In the genomic region with DNA sequence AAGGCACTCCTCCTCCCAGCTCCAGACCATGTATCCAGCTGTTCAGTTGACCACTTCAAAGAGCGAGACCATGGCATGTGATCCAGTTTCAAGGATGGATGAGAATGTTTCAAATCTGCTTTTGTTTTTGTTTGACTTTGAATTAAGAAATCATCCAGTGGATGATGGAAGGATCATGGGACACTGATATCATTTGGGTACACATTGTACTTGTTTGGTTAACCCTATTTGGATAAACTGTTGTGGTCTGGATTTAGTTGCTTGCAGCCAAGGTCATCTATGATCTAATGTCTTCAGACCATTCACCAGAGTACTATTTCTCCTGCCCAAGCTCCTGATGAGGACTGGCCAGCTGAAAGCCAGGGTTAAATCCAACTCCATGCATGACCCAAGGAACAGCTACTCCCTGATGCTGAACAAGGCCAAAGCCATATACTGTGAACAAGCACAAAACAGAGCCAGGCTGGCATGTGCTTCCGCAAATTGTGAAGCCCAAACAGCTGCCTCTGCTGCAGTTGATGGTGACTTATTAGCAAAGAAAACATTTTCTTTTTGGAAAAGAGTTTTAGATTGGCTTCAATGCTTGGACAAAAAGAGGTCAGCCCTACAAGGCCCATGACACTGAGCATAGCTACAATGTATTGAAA, we compare ENCODE assay signal across 2 cellular contexts.
TF ChIP-seq lines count a peak whose summit lies in the region.

No MANE protein-coding gene starts in this region.

TF ChIP-seq in liver, 16 proteins besides CTCF, POLR2A, EP300 and RAD21:
- TF ChIP-seq EGR1 (IDR thresholded peaks at IDR 0.05; ENCODE audit: low read depth in 2 of 2) = no peak
- TF ChIP-seq NR2F2 (IDR thresholded peaks at IDR 0.05) = peak; percentile 8
- no peak for TF ChIP-seq TAF1 (conservative IDR thresholded peaks at IDR 0.05)
- no peak for TF ChIP-seq HNF4G (IDR thresholded peaks at IDR 0.05)
- peak; percentile 85 for TF ChIP-seq SP1 (IDR thresholded peaks at IDR 0.05)
- TF ChIP-seq FOXA1 (IDR thresholded peaks at IDR 0.05) = no peak
- TF ChIP-seq, protein P1, sequence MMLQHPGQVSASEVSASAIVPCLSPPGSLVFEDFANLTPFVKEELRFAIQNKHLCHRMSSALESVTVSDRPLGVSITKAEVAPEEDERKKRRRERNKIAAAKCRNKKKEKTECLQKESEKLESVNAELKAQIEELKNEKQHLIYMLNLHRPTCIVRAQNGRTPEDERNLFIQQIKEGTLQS (IDR thresholded peaks at IDR 0.05) = peak; percentile 40
- TF ChIP-seq FOXA2 (IDR thresholded peaks at IDR 0.05) = peak; percentile 80
- TF ChIP-seq, protein P2, sequence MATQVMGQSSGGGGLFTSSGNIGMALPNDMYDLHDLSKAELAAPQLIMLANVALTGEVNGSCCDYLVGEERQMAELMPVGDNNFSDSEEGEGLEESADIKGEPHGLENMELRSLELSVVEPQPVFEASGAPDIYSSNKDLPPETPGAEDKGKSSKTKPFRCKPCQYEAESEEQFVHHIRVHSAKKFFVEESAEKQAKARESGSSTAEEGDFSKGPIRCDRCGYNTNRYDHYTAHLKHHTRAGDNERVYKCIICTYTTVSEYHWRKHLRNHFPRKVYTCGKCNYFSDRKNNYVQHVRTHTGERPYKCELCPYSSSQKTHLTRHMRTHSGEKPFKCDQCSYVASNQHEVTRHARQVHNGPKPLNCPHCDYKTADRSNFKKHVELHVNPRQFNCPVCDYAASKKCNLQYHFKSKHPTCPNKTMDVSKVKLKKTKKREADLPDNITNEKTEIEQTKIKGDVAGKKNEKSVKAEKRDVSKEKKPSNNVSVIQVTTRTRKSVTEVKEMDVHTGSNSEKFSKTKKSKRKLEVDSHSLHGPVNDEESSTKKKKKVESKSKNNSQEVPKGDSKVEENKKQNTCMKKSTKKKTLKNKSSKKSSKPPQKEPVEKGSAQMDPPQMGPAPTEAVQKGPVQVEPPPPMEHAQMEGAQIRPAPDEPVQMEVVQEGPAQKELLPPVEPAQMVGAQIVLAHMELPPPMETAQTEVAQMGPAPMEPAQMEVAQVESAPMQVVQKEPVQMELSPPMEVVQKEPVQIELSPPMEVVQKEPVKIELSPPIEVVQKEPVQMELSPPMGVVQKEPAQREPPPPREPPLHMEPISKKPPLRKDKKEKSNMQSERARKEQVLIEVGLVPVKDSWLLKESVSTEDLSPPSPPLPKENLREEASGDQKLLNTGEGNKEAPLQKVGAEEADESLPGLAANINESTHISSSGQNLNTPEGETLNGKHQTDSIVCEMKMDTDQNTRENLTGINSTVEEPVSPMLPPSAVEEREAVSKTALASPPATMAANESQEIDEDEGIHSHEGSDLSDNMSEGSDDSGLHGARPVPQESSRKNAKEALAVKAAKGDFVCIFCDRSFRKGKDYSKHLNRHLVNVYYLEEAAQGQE (IDR thresholded peaks at IDR 0.05) = peak; percentile 30
- TF ChIP-seq YY1 (IDR thresholded peaks at IDR 0.05) = peak; percentile 39
- TF ChIP-seq HNF4A (conservative IDR thresholded peaks at IDR 0.05) = peak; percentile 71
- TF ChIP-seq JUND (IDR thresholded peaks at IDR 0.05) = peak in 1 of 2 donors; percentile 85
- TF ChIP-seq, protein P3, sequence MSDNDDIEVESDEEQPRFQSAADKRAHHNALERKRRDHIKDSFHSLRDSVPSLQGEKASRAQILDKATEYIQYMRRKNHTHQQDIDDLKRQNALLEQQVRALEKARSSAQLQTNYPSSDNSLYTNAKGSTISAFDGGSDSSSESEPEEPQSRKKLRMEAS (IDR thresholded peaks at IDR 0.05) = peak; percentile 33
- no peak for TF ChIP-seq GABPA (IDR thresholded peaks at IDR 0.05 in 1 of 2, conservative IDR thresholded peaks at IDR 0.05 in 1 of 2)
- peak; percentile 81 to 84 for TF ChIP-seq RXRA (IDR thresholded peaks at IDR 0.05)
- TF ChIP-seq, protein P4, sequence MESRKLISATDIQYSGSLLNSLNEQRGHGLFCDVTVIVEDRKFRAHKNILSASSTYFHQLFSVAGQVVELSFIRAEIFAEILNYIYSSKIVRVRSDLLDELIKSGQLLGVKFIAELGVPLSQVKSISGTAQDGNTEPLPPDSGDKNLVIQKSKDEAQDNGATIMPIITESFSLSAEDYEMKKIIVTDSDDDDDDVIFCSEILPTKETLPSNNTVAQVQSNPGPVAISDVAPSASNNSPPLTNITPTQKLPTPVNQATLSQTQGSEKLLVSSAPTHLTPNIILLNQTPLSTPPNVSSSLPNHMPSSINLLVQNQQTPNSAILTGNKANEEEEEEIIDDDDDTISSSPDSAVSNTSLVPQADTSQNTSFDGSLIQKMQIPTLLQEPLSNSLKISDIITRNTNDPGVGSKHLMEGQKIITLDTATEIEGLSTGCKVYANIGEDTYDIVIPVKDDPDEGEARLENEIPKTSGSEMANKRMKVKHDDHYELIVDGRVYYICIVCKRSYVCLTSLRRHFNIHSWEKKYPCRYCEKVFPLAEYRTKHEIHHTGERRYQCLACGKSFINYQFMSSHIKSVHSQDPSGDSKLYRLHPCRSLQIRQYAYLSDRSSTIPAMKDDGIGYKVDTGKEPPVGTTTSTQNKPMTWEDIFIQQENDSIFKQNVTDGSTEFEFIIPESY (IDR thresholded peaks at IDR 0.05) = peak; percentile 48

TF ChIP-seq in HepG2, 621 proteins besides CTCF, POLR2A, EP300 and RAD21 (continued from another document):
- TF ChIP-seq KLF9 (CRISPR knock-in tag; IDR thresholded peaks at IDR 0.05; ENCODE audit: low read depth) = no peak
- no peak for TF ChIP-seq TBX3 (IDR thresholded peaks at IDR 0.05; ENCODE audit: borderline replicate concordance)
- no peak for TF ChIP-seq POLR2AphosphoS5 (IDR thresholded peaks at IDR 0.05; ENCODE audit: low read depth, low read length)
- no peak for TF ChIP-seq PTBP1 (IDR thresholded peaks at IDR 0.05; ENCODE audit: low read depth, low read length, poor library complexity, severe bottlenecking)
- no peak for TF ChIP-seq FLYWCH1 (CRISPR knock-in tag; IDR thresholded peaks at IDR 0.05)
- no peak for TF ChIP-seq ZNF547 (CRISPR knock-in tag; IDR thresholded peaks at IDR 0.05)
